ENCODE assay signal across 11 cellular contexts in genomic region chr10:99775850-99776249, GRCh38. TPM values are rescaled to one million over a fixed set of nuclear protein-coding genes. Genes with fewer than 3 reads are reported as not detected.
DNase-seq lines count a peak whose midpoint lies in the region; ATAC-seq and TF ChIP-seq lines count a peak whose summit lies in the region.
"Had no signal": no experiment of that assay in that cellular context is flagged by ENCODE, and none has a peak within 500 bp of the region (broad histone marks: within the 10 kb centered on the region; RNA-seq: fewer than 3 reads in every experiment).

No MANE protein-coding gene starts in this region.

- no peak for ATAC-seq in activated CD8-positive, alpha-beta T cell treated with anti-CD3 and anti-CD28 coated beads, Interleukin-2, amount 10 ng/mL, durations not matched to agents 7 days and 5 days
- ATAC-seq in HG02981 (IDR thresholded peaks at IDR 0.05; ENCODE audit: unreplicated experiment), result no peak
- ATAC-seq: activated naive CD4-positive, alpha-beta T cell treated with anti-CD3 and anti-CD28 coated beads, Interleukin-2, amount 50 U/mL, for 72 hours had no signal

- H3K4me1 Mint-ChIP-seq in activated CD8-positive, alpha-beta T cell treated with anti-CD3 and anti-CD28 coated beads, Interleukin-2, amount 10 ng/mL, durations not matched to agents 7 days and 5 days (ENCODE audit: low read depth), result peaks cover 11% of the 10 kb centered on the region

- H3K36me3 Mint-ChIP-seq in activated CD8-positive, alpha-beta T cell treated with anti-CD3 and anti-CD28 coated beads, Interleukin-2, amount 10 ng/mL, durations not matched to agents 7 days and 5 days (ENCODE audit: low read depth), result no peaks in the 10 kb centered on the region
- H3K36me3 Mint-ChIP-seq: activated naive CD4-positive, alpha-beta T cell treated with anti-CD3 and anti-CD28 coated beads, Interleukin-2, amount 50 U/mL, for 72 hours had no signal

- H3K9me3 Mint-ChIP-seq in activated CD8-positive, alpha-beta T cell treated with anti-CD3 and anti-CD28 coated beads, Interleukin-2, amount 10 ng/mL, durations not matched to agents 7 days and 5 days (ENCODE audit: insufficient read depth), result no peaks in the 10 kb centered on the region
- H3K9me3 Mint-ChIP-seq: activated naive CD4-positive, alpha-beta T cell treated with anti-CD3 and anti-CD28 coated beads, Interleukin-2, amount 50 U/mL, for 72 hours; T-helper 2 cell treated with Interferon-gamma antibody and Interleukin-4, amounts not matched to agents 5 μg/mL and 100 μg/mL, for 36 hours had no signal

- H3K27ac Mint-ChIP-seq in activated CD8-positive, alpha-beta T cell treated with anti-CD3 and anti-CD28 coated beads, Interleukin-2, amount 10 ng/mL, durations not matched to agents 7 days and 5 days, result no peak overlapping the region
- H3K27ac Mint-ChIP-seq: activated naive CD4-positive, alpha-beta T cell treated with anti-CD3 and anti-CD28 coated beads, Interleukin-2, amount 50 U/mL, for 72 hours; T-helper 2 cell treated with Interferon-gamma antibody and Interleukin-4, amounts not matched to agents 5 μg/mL and 100 μg/mL, for 36 hours had no signal

- no peak overlapping the region for H3K4me3 ChIP-seq in retinal pigment epithelial cell (ENCODE audit: low read length)

- CTCF ChIA-PET in activated CD8-positive, alpha-beta T cell treated with anti-CD3 and anti-CD28 coated beads, Interleukin-2, amount 10 ng/mL, durations not matched to agents 7 days and 5 days (lab: Charles Lee), result no interaction called here

- peak; percentile 92 for DNase-seq in EH (ENCODE audit: low read depth)
- DNase-seq in RKO (ENCODE audit: low spot score), result peak; percentile 88
- DNase-seq in fibroblast of gingiva (ENCODE audit: low read depth), result peak; percentile 88
- peak; percentile 63 for DNase-seq in retinal pigment epithelial cell (ENCODE audit: low read depth)
- DNase-seq in activated CD8-positive, alpha-beta T cell treated with anti-CD3 and anti-CD28 coated beads, Interleukin-2, amount 10 ng/mL, durations not matched to agents 7 days and 5 days, result no peak
- no peak for DNase-seq in islet precursor cell
- no peak for DNase-seq in NCI-H526 treated with DMSO at 0.1 percent for 48 hours (lab: John Stamatoyannopoulos, UW)
- DNase-seq: GOT3 had no signal

- no peak for TF ChIP-seq CTCF in retinal pigment epithelial cell (conservative IDR thresholded peaks at IDR 0.05; ENCODE audit: low read depth, low read length)

- H3K27me3 Mint-ChIP-seq in activated CD8-positive, alpha-beta T cell treated with anti-CD3 and anti-CD28 coated beads, Interleukin-2, amount 10 ng/mL, durations not matched to agents 7 days and 5 days (ENCODE audit: low read depth), result no peaks in the 10 kb centered on the region

- no peak overlapping the region for H3K4me3 Mint-ChIP-seq in activated CD8-positive, alpha-beta T cell treated with anti-CD3 and anti-CD28 coated beads, Interleukin-2, amount 10 ng/mL, durations not matched to agents 7 days and 5 days
- H3K4me3 Mint-ChIP-seq: T-helper 2 cell treated with Interferon-gamma antibody and Interleukin-4, amounts not matched to agents 5 μg/mL and 100 μg/mL, for 36 hours had no signal

- POLR2A ChIA-PET in activated CD8-positive, alpha-beta T cell treated with anti-CD3 and anti-CD28 coated beads, Interleukin-2, amount 10 ng/mL, durations not matched to agents 7 days and 5 days (lab: Charles Lee), result no interaction called here

RNA-seq across cellular contexts. Expression of gene ABCC2, which starts 6.6 kb away (rescaled TPM):
- under 1 TPM; 0.76 to 0.97 TPM for total RNA-seq in activated CD8-positive, alpha-beta T cell treated with anti-CD3 and anti-CD28 coated beads, Interleukin-2, amount 10 ng/mL, durations not matched to agents 7 days and 5 days

RNA-seq across cellular contexts. Expression of gene CUTC, which starts 43.8 kb away (rescaled TPM):
- 10 to 100 TPM; 24.0 to 25.8 TPM for total RNA-seq in activated CD8-positive, alpha-beta T cell treated with anti-CD3 and anti-CD28 coated beads, Interleukin-2, amount 10 ng/mL, durations not matched to agents 7 days and 5 days

RNA-seq across cellular contexts. Expression of gene COX15, which starts 43.9 kb away (rescaled TPM):
- 10 to 100 TPM; 36.1 to 39.3 TPM for total RNA-seq in activated CD8-positive, alpha-beta T cell treated with anti-CD3 and anti-CD28 coated beads, Interleukin-2, amount 10 ng/mL, durations not matched to agents 7 days and 5 days

Comparison
In these comparisons a context has a peak if more than half of its experiments do, and no peak if none do; other contexts are left out.
1. DNase-seq: peak in EH (single experiment), RKO (single experiment), fibroblast of gingiva (single experiment) and retinal pigment epithelial cell (single experiment); none in activated CD8-positive, alpha-beta T cell treated with anti-CD3 and anti-CD28 coated beads, Interleukin-2, amount 10 ng/mL, durations not matched to agents 7 days and 5 days (single experiment), islet precursor cell (single experiment) and NCI-H526 treated with DMSO at 0.1 percent for 48 hours (single experiment).